8 cellular contexts compared by ENCODE assay signal in genomic region chr3:120093923-120094775, GRCh38. TPM values are rescaled to one million over a fixed set of nuclear protein-coding genes. Genes with fewer than 3 reads are reported as not detected.
DNase-seq lines count a peak whose midpoint lies in the region; ATAC-seq and TF ChIP-seq lines count a peak whose summit lies in the region.

Gene GSK3B (minus strand): TSS chr3:120094447. CDS start chr3:120093434, 1,013 bp downstream.

- no peaks in the 10 kb centered on the region for H3K9me3 ChIP-seq in liver (ENCODE audit: control insufficient read depth in 4 of 4, low read length in 3 of 4)

- WGBS in liver = under 1% methylated on average over 94 of the region's 94 CpGs

- no peaks in the 10 kb centered on the region for H3K9me3 Mint-ChIP-seq in activated CD4-positive, alpha-beta T cell treated with anti-CD3 and anti-CD28 coated beads, Interleukin-2, amount 10 ng/mL, durations not matched to agents 24 days and 14 days

- H3K27ac Mint-ChIP-seq in activated CD4-positive, alpha-beta T cell treated with anti-CD3 and anti-CD28 coated beads, Interleukin-2, amount 10 ng/mL, durations not matched to agents 24 days and 14 days = no peak within 1 kb of the TSS

- DNase-seq in NCI-H1694 treated with DMSO at 0.1 percent for 48 hours (lab: John Stamatoyannopoulos, UW) (peak; percentile 53), NCI-H1694 (lab: John Stamatoyannopoulos, UW) (no peak), NCI-H2171 (lab: John Stamatoyannopoulos, UW) (peak; percentile 100), cortex of kidney (lab: John Stamatoyannopoulos, UW) (peak; percentile 99)
- DNase-seq in activated CD4-positive, alpha-beta T cell treated with anti-CD3 and anti-CD28 coated beads, Interleukin-2, amount 10 ng/mL, durations not matched to agents 24 days and 14 days = peak; percentile 93
- DNase-seq in stimulated activated CD4-positive, alpha-beta T cell treated with anti-CD3 and anti-CD28 coated beads, TNF-alpha, amount 100 ng/mL, for 1 hour (ENCODE audit: low read depth in 3 of 3, low spot score in 1 of 3) = peak; percentile 36 to 99 (median 98)

- intact Hi-C loops in activated CD4-positive, alpha-beta T cell treated with anti-CD3 and anti-CD28 coated beads, Interleukin-2, amount 10 ng/mL, durations not matched to agents 24 days and 14 days (cut with micrococcal nuclease) = loop anchor here (1.0 to 10.0 kb wide), 10 partner anchors 182 to 799 kb away; partner anchors contain the start of genes ARHGAP31, CD80, CFAP91 and GTF2E1

- no peak for TF ChIP-seq CTCF in liver (IDR thresholded peaks at IDR 0.05; ENCODE audit: low read depth, low read length, missing input control)

- H3K4me1 Mint-ChIP-seq in activated CD4-positive, alpha-beta T cell treated with anti-CD3 and anti-CD28 coated beads, Interleukin-2, amount 10 ng/mL, durations not matched to agents 24 days and 14 days = peaks cover 15% of the 10 kb centered on the region

- peak in 1 of 2 donors; percentile 1 for TF ChIP-seq RAD21 in liver (IDR thresholded peaks at IDR 0.05)

- H3K27me3 Mint-ChIP-seq in activated CD4-positive, alpha-beta T cell treated with anti-CD3 and anti-CD28 coated beads, Interleukin-2, amount 10 ng/mL, durations not matched to agents 24 days and 14 days = no peaks in the 10 kb centered on the region

- H3K27me3 ChIP-seq in liver (ENCODE audit: control insufficient read depth in 4 of 4, insufficient read depth in 4 of 4, low read length in 3 of 4) = no peaks in the 10 kb centered on the region

- H3K27ac ChIP-seq in liver (ENCODE audit: low read depth in 1 of 2, low read length in 2 of 2) = peak within 1 kb of the TSS; percentile 93 to 100

- no peak within 1 kb of the TSS for H3K4me3 Mint-ChIP-seq in activated CD4-positive, alpha-beta T cell treated with anti-CD3 and anti-CD28 coated beads, Interleukin-2, amount 10 ng/mL, durations not matched to agents 24 days and 14 days

- ATAC-seq in HG02938 (IDR thresholded peaks at IDR 0.05; ENCODE audit: unreplicated experiment) = peak; percentile 24

- H3K36me3 Mint-ChIP-seq in activated CD4-positive, alpha-beta T cell treated with anti-CD3 and anti-CD28 coated beads, Interleukin-2, amount 10 ng/mL, durations not matched to agents 24 days and 14 days (ENCODE audit: low read depth) = peaks cover 12% of the 10 kb centered on the region

- peaks cover 0 to 2% (median 0%) of the 10 kb centered on the region in 4 donors for H3K36me3 ChIP-seq in liver (ENCODE audit: control insufficient read depth in 4 of 4, insufficient read depth in 3 of 4, low read depth in 1 of 4, low read length in 3 of 4)

- peak within 1 kb of the TSS; percentile 98 to 99 for H3K9ac ChIP-seq in liver (ENCODE audit: low read depth in 1 of 2, low read length in 2 of 2)

- H3K4me1 ChIP-seq in liver (ENCODE audit: control insufficient read depth in 4 of 4, insufficient read depth in 4 of 4, low read length in 3 of 4) = peaks cover 0 to 46% (median 21%) of the 10 kb centered on the region in 4 donors

- H3K4me3 ChIP-seq in liver (ENCODE audit: low read depth in 1 of 3, low read length in 3 of 3) = peak within 1 kb of the TSS; percentile 78 to 99 (median 97)

TF ChIP-seq in liver, 16 proteins besides CTCF, POLR2A, EP300 and RAD21:
- TF ChIP-seq SP1 (IDR thresholded peaks at IDR 0.05) (no peak), HNF4A (conservative IDR thresholded peaks at IDR 0.05) (no peak), JUND (IDR thresholded peaks at IDR 0.05) (no peak), YY1 (IDR thresholded peaks at IDR 0.05) (no peak), FOXA1 (IDR thresholded peaks at IDR 0.05) (no peak), EGR1 (IDR thresholded peaks at IDR 0.05; ENCODE audit: low read depth in 2 of 2) (peak; percentile 96 to 97), HNF4G (IDR thresholded peaks at IDR 0.05) (peak; percentile 90), ZBTB33 (IDR thresholded peaks at IDR 0.05) (no peak), FOXA2 (IDR thresholded peaks at IDR 0.05) (no peak), GABPA (IDR thresholded peaks at IDR 0.05 in 1 of 2, conservative IDR thresholded peaks at IDR 0.05 in 1 of 2) (peak in 1 of 2 donors; percentile 70), ATF3 (IDR thresholded peaks at IDR 0.05) (no peak), MAX (IDR thresholded peaks at IDR 0.05) (no peak), RXRA (IDR thresholded peaks at IDR 0.05) (no peak), REST (IDR thresholded peaks at IDR 0.05) (peak; percentile 71), TAF1 (conservative IDR thresholded peaks at IDR 0.05) (peak; percentile 55), NR2F2 (IDR thresholded peaks at IDR 0.05) (no peak)

RNA-seq across cellular contexts. Expression of gene GSK3B, which starts in this region (rescaled TPM):
- 32.0 and 37.1 TPM in 2 replicates for total RNA-seq in activated CD4-positive, alpha-beta T cell treated with anti-CD3 and anti-CD28 coated beads, Interleukin-2, amount 10 ng/mL, durations not matched to agents 24 days and 14 days
- total RNA-seq in liver = 10 to 100 TPM; 20.7 to 20.8 TPM
- polyA plus RNA-seq in liver = 10 to 100 TPM; 10.5 to 16.3 TPM
